ENCODE assay signal across 8 cellular contexts in the genomic region with DNA sequence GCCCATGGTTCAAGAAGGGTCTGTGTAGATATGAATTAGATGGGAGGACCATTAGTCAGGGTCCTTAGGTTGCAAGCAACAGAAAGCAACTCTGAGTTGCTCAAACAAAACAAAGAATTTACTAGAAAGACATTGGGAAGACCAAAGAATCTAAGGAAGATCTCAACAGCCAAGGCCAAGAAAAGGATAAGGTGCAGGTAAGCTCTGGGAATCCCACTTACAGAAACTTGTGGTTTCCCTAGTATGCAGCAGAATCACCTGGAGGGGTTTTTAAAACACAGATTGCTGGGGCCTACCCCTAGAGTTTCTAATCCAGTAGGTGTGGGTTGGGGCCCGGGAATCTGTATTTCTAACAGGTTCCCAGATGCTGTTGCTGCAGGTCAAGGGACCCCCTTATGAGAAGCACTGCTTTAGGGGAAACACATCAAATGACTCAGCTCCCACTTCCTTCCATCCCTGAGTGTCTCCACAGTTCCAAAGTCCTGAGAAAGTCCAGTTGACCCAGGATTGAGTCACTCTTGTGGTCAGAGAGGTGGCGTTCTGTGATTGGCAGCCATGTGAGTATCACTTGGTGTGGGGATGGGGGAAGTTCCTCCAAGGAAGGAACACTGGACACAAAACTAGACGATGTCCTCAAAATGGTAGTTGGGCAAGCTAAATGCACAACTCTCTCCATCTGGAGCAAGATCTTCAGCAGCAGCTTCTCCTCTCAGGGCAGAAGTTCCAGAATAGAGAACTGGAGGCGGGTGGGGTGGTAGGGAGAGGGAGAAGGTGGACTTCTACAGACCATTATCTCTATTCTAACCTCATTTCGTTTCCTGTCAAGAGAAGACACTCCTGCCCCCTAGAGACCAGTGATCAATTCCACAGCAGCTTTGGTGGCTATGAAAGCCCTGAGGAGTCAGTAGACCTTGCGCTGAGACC. TPM values are rescaled to one million over a fixed set of nuclear protein-coding genes. Genes with fewer than 3 reads are reported as not detected.
DNase-seq lines count a peak whose midpoint lies in the region; ATAC-seq, FAIRE-seq and TF ChIP-seq lines count a peak whose summit lies in the region.

No MANE protein-coding gene starts in this region.

- no peaks in the 10 kb centered on the region for H3K9me2 ChIP-seq in Karpas-422 (replicated peaks; ENCODE audit: insufficient read depth, low read length)

- H3K4me3 ChIP-seq in Karpas-422 (ENCODE audit: low read length) (no peak overlapping the region), astrocyte of the cerebellum (ENCODE audit: low read depth, low read length) (no peak overlapping the region), lung (no peak overlapping the region)

- TF ChIP-seq CTCF in astrocyte of the cerebellum (IDR thresholded peaks at IDR 0.05; ENCODE audit: low read depth, low read length, missing control alignments): peak; percentile 25
- TF ChIP-seq CTCF in lung (IDR thresholded peaks at IDR 0.05; ENCODE audit: control extremely low read depth, extremely low read depth): no peak

- H3K36me3 ChIP-seq in Karpas-422 (ENCODE audit: insufficient read depth, low read length): no peaks in the 10 kb centered on the region
- H3K36me3 ChIP-seq in lung (ENCODE audit: control insufficient read depth in 2 of 2, insufficient read depth in 2 of 2, low read length in 2 of 2): no peaks in the 10 kb centered on the region

- ATAC-seq in lung (ENCODE audit: insufficient read depth, low FRiP score) (peak; percentile 30), GM19395 (IDR thresholded peaks at IDR 0.05; ENCODE audit: unreplicated experiment) (no peak)

- no peak overlapping the region for H3K4me2 ChIP-seq in Karpas-422 (ENCODE audit: low read depth, low read length, poor library complexity, severe bottlenecking)

- H3K4me1 ChIP-seq in Karpas-422 (ENCODE audit: low read length) (peaks cover 10% of the 10 kb centered on the region), lung (ENCODE audit: control insufficient read depth in 2 of 2, insufficient read depth in 2 of 2, low read length in 2 of 2) (no peaks in the 10 kb centered on the region)

- H3K9me3 ChIP-seq in Karpas-422 (ENCODE audit: low read length) (no peaks in the 10 kb centered on the region), lung (ENCODE audit: control insufficient read depth in 2 of 2, insufficient read depth in 1 of 2, low read length in 1 of 2) (no peaks in the 10 kb centered on the region)

- no peak for FAIRE-seq in GM19239 (lab: Jason Lieb, UNC)

- in situ Hi-C loops in astrocyte of the cerebellum (cut with HindIII; ENCODE audit: low sequenced_read_pairs): no loop called here

- DNase-seq in DMS53 (lab: John Stamatoyannopoulos, UW): peak; percentile 59
- peak; percentile 55 for DNase-seq in Karpas-422
- no peak for DNase-seq in astrocyte of the cerebellum (ENCODE audit: low read depth)
- peak; percentile 62 for DNase-seq in lung (ENCODE audit: low spot score)
- DNase-seq in mucosa of gallbladder (ENCODE audit: low spot score): no peak
- no peak for DNase-seq in GM19239 (ENCODE audit: insufficient read length, low spot score)
- no peak for DNase-seq in activated CD4-positive, CD25-positive, alpha-beta regulatory T cell treated with anti-CD3 and anti-CD28 coated beads, Interleukin-2, amount 50 U/mL, for 72 hours

- H3K27ac ChIP-seq in Karpas-422 (ENCODE audit: low read length): no peak overlapping the region
- peak overlapping the region in 1 of 2 donors; percentile 74 for H3K27ac ChIP-seq in lung (ENCODE audit: low read depth in 1 of 2, low read length in 1 of 2)

- no peaks in the 10 kb centered on the region for H3K79me2 ChIP-seq in Karpas-422 (ENCODE audit: low read length)

- H2AFZ ChIP-seq in Karpas-422 (ENCODE audit: low read length): no peak overlapping the region

- no peaks in the 10 kb centered on the region for H4K20me1 ChIP-seq in Karpas-422 (ENCODE audit: insufficient read depth, low read depth, low read length)

- no peaks in the 10 kb centered on the region for H3K27me3 ChIP-seq in Karpas-422 (ENCODE audit: low read length)
- no peaks in the 10 kb centered on the region for H3K27me3 ChIP-seq in lung (ENCODE audit: control insufficient read depth, insufficient read depth)

- H3K9ac ChIP-seq in Karpas-422 (ENCODE audit: low read length): no peak overlapping the region

- WGBS in lung, 2 donors: 60 to 73% methylated on average over 6 of the region's 6 CpGs

RNA-seq across cellular contexts. Expression of a gene that starts 24.2 kb away (rescaled TPM):
- 17.0 and 28.3 TPM in 2 replicates for total RNA-seq in Karpas-422 (2014; rRNA removed; shearing (Covaris generic); ENCODE audit: low replicate concordance)
- total RNA-seq in lung: 10 to 100 TPM; 19.7 to 21.8 TPM
- polyA plus RNA-seq in lung: 1 to 10 TPM; 6.3 to 7.0 TPM
- total RNA-seq in mucosa of gallbladder: 19.0 TPM

Comparison
In these comparisons a context has a peak if more than half of its experiments do, and no peak if none do; other contexts are left out.
1. DNase-seq: peak in DMS53 (single experiment), Karpas-422 (single experiment) and lung (single experiment); none in astrocyte of the cerebellum (single experiment), mucosa of gallbladder (single experiment), GM19239 (single experiment) and activated CD4-positive, CD25-positive, alpha-beta regulatory T cell treated with anti-CD3 and anti-CD28 coated beads, Interleukin-2, amount 50 U/mL, for 72 hours (single experiment).